ENCODE assay signal across 1 cellular context in genomic region chr11:19890308-19890707, GRCh38.
TF ChIP-seq lines count a peak whose summit lies in the region.

No MANE protein-coding gene starts in this region.

TF ChIP-seq in SK-N-SH, 30 proteins besides CTCF, POLR2A, EP300 and RAD21 (continued from another document):
- TF ChIP-seq REST (IDR thresholded peaks at IDR 0.05; ENCODE audit: low read depth, low read length) (no peak), RFX5 (IDR thresholded peaks at IDR 0.05; ENCODE audit: low read length) (no peak), GABPA (IDR thresholded peaks at IDR 0.05; ENCODE audit: low read depth) (no peak), FOXM1 (IDR thresholded peaks at IDR 0.05; ENCODE audit: low read depth) (no peak), SMC3 (IDR thresholded peaks at IDR 0.05; ENCODE audit: low read depth, low read length) (no peak), RCOR1 (IDR thresholded peaks at IDR 0.05; ENCODE audit: low read length) (no peak), USF2 (IDR thresholded peaks at IDR 0.05; ENCODE audit: borderline replicate concordance, low read depth, low read length) (no peak), MXI1 (IDR thresholded peaks at IDR 0.05; ENCODE audit: low read depth, low read length) (no peak), NFIC (IDR thresholded peaks at IDR 0.05; ENCODE audit: borderline replicate concordance) (peak; percentile 90), SIN3A (IDR thresholded peaks at IDR 0.05; ENCODE audit: borderline replicate concordance, low read depth, low read length) (0 out of 2 replicates have a peak, but pooled peaks have one; percentile 27), RXRA (IDR thresholded peaks at IDR 0.05; ENCODE audit: borderline replicate concordance, low read depth) (peak; percentile 70), FOSL2 (IDR thresholded peaks at IDR 0.05; ENCODE audit: borderline replicate concordance, low read depth) (no peak; the same call in 1 of the 2 replicates), TAF1 (IDR thresholded peaks at IDR 0.05; ENCODE audit: borderline replicate concordance, low read depth, low read length) (no peak), MAX (IDR thresholded peaks at IDR 0.05; ENCODE audit: low read depth) (no peak), YY1 (IDR thresholded peaks at IDR 0.05; ENCODE audit: low read depth) (no peak), IRF3 (IDR thresholded peaks at IDR 0.05; ENCODE audit: low read depth, low read length) (no peak), POLR2AphosphoS5 (IDR thresholded peaks at IDR 0.05; ENCODE audit: low read depth, low read length) (no peak)
